ENCODE assay signal across 5 cellular contexts in the genomic region with DNA sequence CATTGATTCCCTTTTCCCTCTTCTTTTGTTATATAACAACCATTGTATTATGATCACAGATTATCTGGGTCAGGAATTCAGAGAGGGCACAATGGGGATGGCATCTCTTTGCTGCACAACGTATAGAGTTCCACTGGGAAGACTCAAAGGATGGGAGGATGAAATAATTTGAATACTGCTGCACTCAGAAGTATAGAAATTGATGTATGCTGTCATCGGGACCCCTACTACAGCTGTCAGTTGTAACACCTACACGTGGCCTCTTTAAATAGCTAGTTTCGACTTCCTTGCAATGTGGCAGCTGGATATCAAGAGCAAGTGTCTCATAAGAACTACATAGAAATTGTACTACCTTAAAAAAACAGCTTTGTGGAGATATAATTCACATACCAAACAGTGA.
"Had no signal": no experiment of that assay in that cellular context is flagged by ENCODE, and none has a peak within 500 bp of the region (broad histone marks: within the 10 kb centered on the region; RNA-seq: fewer than 3 reads in every experiment).

No MANE protein-coding gene starts in this region.

- H3K4me3 ChIP-seq: GM23338 had no signal

- H3K4me2 ChIP-seq: GM23338 had no signal

- DNase-seq: H9, HCEC 1CT had no signal

- H3K27ac ChIP-seq: HL-60 had no signal

- H2AFZ ChIP-seq: GM23338 had no signal

- ATAC-seq: GM23338, HepG2 had no signal
